In the genomic region with DNA sequence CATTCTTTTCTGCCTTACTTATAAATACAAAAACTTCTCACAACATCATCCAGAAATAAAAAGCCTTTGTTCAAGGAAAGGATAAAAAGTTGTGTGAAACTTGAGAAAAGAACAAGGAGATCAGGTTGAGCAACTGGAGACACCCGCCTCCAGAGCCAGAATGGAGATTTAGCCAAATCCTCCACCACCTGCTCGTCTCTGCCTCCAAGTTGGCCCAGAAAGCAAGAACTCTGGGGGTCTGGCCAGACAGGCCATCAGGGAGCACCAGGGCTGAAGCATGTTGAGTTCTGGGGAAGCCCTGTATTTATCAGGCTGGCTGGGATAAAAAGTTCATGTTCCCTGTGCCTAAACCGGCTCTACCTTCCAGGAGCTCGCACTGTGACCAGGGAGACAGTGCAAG, we compare ENCODE assay signal across 14 cellular contexts. TPM values are rescaled to one million over a fixed set of nuclear protein-coding genes. Genes with fewer than 3 reads are reported as not detected.
DNase-seq lines count a peak whose midpoint lies in the region; ATAC-seq and TF ChIP-seq lines count a peak whose summit lies in the region.
"Had no signal": no experiment of that assay in that cellular context is flagged by ENCODE, and none has a peak within 500 bp of the region (broad histone marks: within the 10 kb centered on the region; RNA-seq: fewer than 3 reads in every experiment).

No MANE protein-coding gene starts in this region.

- peak overlapping the region; percentile 98 for H3K27ac Mint-ChIP-seq in activated T-helper 17 cell treated with anti-CD3 and anti-CD28 coated beads, Interleukin-2, amount 50 U/mL, for 72 hours
- H3K27ac Mint-ChIP-seq in activated T-helper 2 cell treated with anti-CD3 and anti-CD28 coated beads, Interferon-gamma antibody, Interleukin-2, Interleukin-4, amounts not matched to agents 10 μg/mL and 5 μg/mL and 100 μg/mL, durations not matched to agents 14 hours and 24 hours and 36 hours = no peak overlapping the region
- H3K27ac Mint-ChIP-seq: IgD-negative memory B cell had no signal

- no peak for TF ChIP-seq POLR2A in stomach (IDR thresholded peaks at IDR 0.05)

- TF ChIP-seq CTCF in left lung (IDR thresholded peaks at IDR 0.05) (no peak), stomach (IDR thresholded peaks at IDR 0.05) (no peak)

- peak overlapping the region; percentile 83 for H3K4me3 Mint-ChIP-seq in activated T-helper 17 cell treated with anti-CD3 and anti-CD28 coated beads, Interleukin-2, amount 50 U/mL, for 72 hours
- H3K4me3 Mint-ChIP-seq in activated T-helper 2 cell treated with anti-CD3 and anti-CD28 coated beads, Interferon-gamma antibody, Interleukin-2, Interleukin-4, amounts not matched to agents 10 μg/mL and 5 μg/mL and 100 μg/mL, durations not matched to agents 14 hours and 24 hours and 36 hours (ENCODE audit: low read depth) = no peak overlapping the region
- H3K4me3 Mint-ChIP-seq: T-cell had no signal

- no peaks in the 10 kb centered on the region for H3K9me3 Mint-ChIP-seq in activated T-helper 17 cell treated with anti-CD3 and anti-CD28 coated beads, Interleukin-2, amount 50 U/mL, for 72 hours
- H3K9me3 Mint-ChIP-seq in activated T-helper 2 cell treated with anti-CD3 and anti-CD28 coated beads, Interferon-gamma antibody, Interleukin-2, Interleukin-4, amounts not matched to agents 10 μg/mL and 5 μg/mL and 100 μg/mL, durations not matched to agents 14 hours and 24 hours and 36 hours = no peaks in the 10 kb centered on the region
- H3K9me3 Mint-ChIP-seq: IgD-negative memory B cell, T-cell had no signal

- H3K27me3 Mint-ChIP-seq in activated T-helper 17 cell treated with anti-CD3 and anti-CD28 coated beads, Interleukin-2, amount 50 U/mL, for 72 hours = no peaks in the 10 kb centered on the region
- no peaks in the 10 kb centered on the region for H3K27me3 Mint-ChIP-seq in activated T-helper 2 cell treated with anti-CD3 and anti-CD28 coated beads, Interferon-gamma antibody, Interleukin-2, Interleukin-4, amounts not matched to agents 10 μg/mL and 5 μg/mL and 100 μg/mL, durations not matched to agents 14 hours and 24 hours and 36 hours (ENCODE audit: low read depth)
- H3K27me3 Mint-ChIP-seq: IgD-negative memory B cell, T-cell had no signal

- peaks cover 57% of the 10 kb centered on the region for H3K4me1 Mint-ChIP-seq in activated T-helper 17 cell treated with anti-CD3 and anti-CD28 coated beads, Interleukin-2, amount 50 U/mL, for 72 hours
- H3K4me1 Mint-ChIP-seq in activated T-helper 2 cell treated with anti-CD3 and anti-CD28 coated beads, Interferon-gamma antibody, Interleukin-2, Interleukin-4, amounts not matched to agents 10 μg/mL and 5 μg/mL and 100 μg/mL, durations not matched to agents 14 hours and 24 hours and 36 hours (ENCODE audit: low read depth) = peaks cover 89% of the 10 kb centered on the region

- peaks cover 10% of the 10 kb centered on the region for H3K36me3 Mint-ChIP-seq in activated T-helper 17 cell treated with anti-CD3 and anti-CD28 coated beads, Interleukin-2, amount 50 U/mL, for 72 hours (ENCODE audit: low read depth)
- peaks cover 15% of the 10 kb centered on the region for H3K36me3 Mint-ChIP-seq in activated T-helper 2 cell treated with anti-CD3 and anti-CD28 coated beads, Interferon-gamma antibody, Interleukin-2, Interleukin-4, amounts not matched to agents 10 μg/mL and 5 μg/mL and 100 μg/mL, durations not matched to agents 14 hours and 24 hours and 36 hours (ENCODE audit: low read depth)
- H3K36me3 Mint-ChIP-seq: T-cell had no signal

- H3K27ac ChIP-seq in left lung = peak overlapping the region; percentile 74 to 78
- peak overlapping the region in 4 of 5 donors; percentile 56 to 77 (median 72) for H3K27ac ChIP-seq in stomach
- H3K27ac ChIP-seq: brain microvascular endothelial cell had no signal

- intact Hi-C loops in left lung (cut with DNase I) (no loop called here), stomach (cut with DNase I; ENCODE audit: low total_unique reads) (no loop called here)
- intact Hi-C loops in activated T-helper 2 cell treated with anti-CD3 and anti-CD28 coated beads, Interferon-gamma antibody, Interleukin-2, Interleukin-4, amounts not matched to agents 10 μg/mL and 5 μg/mL and 100 μg/mL, durations not matched to agents 14 hours and 24 hours and 36 hours (cut with micrococcal nuclease) = loop anchor here (5.0 kb wide), 1 partner anchor 331 kb away; the partner anchor contains the start of gene SLC36A4

- no peak for ATAC-seq in activated T-helper 17 cell treated with anti-CD3 and anti-CD28 coated beads, Interleukin-2, amount 50 U/mL, for 72 hours (replicated peaks)
- ATAC-seq in left lung = no peak
- ATAC-seq: left lobe of liver, T-cell had no signal

- no peak overlapping the region for H3K4me3 ChIP-seq in left lung
- H3K4me3 ChIP-seq in stomach = no peak overlapping the region

- no peaks in the 10 kb centered on the region for H3K36me3 ChIP-seq in left lung
- H3K36me3 ChIP-seq in stomach = no peaks in the 10 kb centered on the region
- H3K36me3 ChIP-seq: brain microvascular endothelial cell had no signal

- in situ Hi-C loops in G401 (cut with HindIII; ENCODE audit: low sequenced_read_pairs) = no loop called here

- peak; percentile 15 for DNase-seq in G401 (ENCODE audit: low spot score)
- no peak for DNase-seq in left lung
- DNase-seq in stomach = no peak
- no peak for DNase-seq in COLO668 (lab: John Stamatoyannopoulos, UW; ENCODE audit: unreplicated experiment)
- no peak for DNase-seq in LoVo (ENCODE audit: low spot score)
- no peak for DNase-seq in activated T-helper 2 cell treated with anti-CD3 and anti-CD28 coated beads, Interferon-gamma antibody, Interleukin-2, Interleukin-4, amounts not matched to agents 10 μg/mL and 5 μg/mL and 100 μg/mL, durations not matched to agents 14 hours and 24 hours and 36 hours (ENCODE audit: low spot score)
- DNase-seq: activated CD4-positive, alpha-beta T cell treated with anti-CD3 and anti-CD28 coated beads, Interleukin-2, amount 50 U/mL, for 1 hour; activated gamma-delta T cell treated with Interleukin-2 at 50 U/mL for 16 hours; brain microvascular endothelial cell; NCI-H1417; T-cell had no signal

- no peaks in the 10 kb centered on the region for H3K27me3 ChIP-seq in left lung
- H3K27me3 ChIP-seq in stomach = no peaks in the 10 kb centered on the region
- H3K27me3 ChIP-seq: brain microvascular endothelial cell had no signal

- no peaks in the 10 kb centered on the region for H3K9me3 ChIP-seq in left lung
- H3K9me3 ChIP-seq in stomach = no peaks in the 10 kb centered on the region

- TF ChIP-seq EP300 in stomach (IDR thresholded peaks at IDR 0.05) = no peak

- WGBS in stomach, 5 donors = 63 to 79% (median 68%) methylated on average over 4 of the region's 4 CpGs

- H3K4me1 ChIP-seq in left lung (peaks cover 38 to 79% of the 10 kb centered on the region in 2 donors), stomach (peaks cover 41 to 71% (median 60%) of the 10 kb centered on the region in 4 donors)

RNA-seq across cellular contexts. Expression of gene SMCO4, which starts 14.9 kb away (rescaled TPM):
- total RNA-seq in G401 (2014; rRNA removed; shearing (Covaris generic)) = 7.3 TPM in 1 of 2 replicates, not detected in the other
- total RNA-seq in activated T-helper 17 cell treated with anti-CD3 and anti-CD28 coated beads, Interleukin-2, amount 50 U/mL, for 72 hours = 10 to 100 TPM; 49.3 to 82.4 TPM
- total RNA-seq in left lung (10 to 100 TPM; 42.7 to 56.0 TPM), stomach (100 to 1,000 TPM in 1 of 5 donors, 10 to 100 TPM in 1, 1 to 10 TPM in 2, not detected in 1; 2.9 to 306 (median 13.3) TPM)
- polyA plus RNA-seq in stomach = 10 to 100 TPM; 25.1 to 89.1 (median 61.9) TPM
- 40.8 and 41.5 TPM in 2 replicates for total RNA-seq in activated T-helper 2 cell treated with anti-CD3 and anti-CD28 coated beads, Interferon-gamma antibody, Interleukin-2, Interleukin-4, amounts not matched to agents 10 μg/mL and 5 μg/mL and 100 μg/mL, durations not matched to agents 14 hours and 24 hours and 36 hours
